7 cellular contexts compared by ENCODE assay signal in the genomic region with DNA sequence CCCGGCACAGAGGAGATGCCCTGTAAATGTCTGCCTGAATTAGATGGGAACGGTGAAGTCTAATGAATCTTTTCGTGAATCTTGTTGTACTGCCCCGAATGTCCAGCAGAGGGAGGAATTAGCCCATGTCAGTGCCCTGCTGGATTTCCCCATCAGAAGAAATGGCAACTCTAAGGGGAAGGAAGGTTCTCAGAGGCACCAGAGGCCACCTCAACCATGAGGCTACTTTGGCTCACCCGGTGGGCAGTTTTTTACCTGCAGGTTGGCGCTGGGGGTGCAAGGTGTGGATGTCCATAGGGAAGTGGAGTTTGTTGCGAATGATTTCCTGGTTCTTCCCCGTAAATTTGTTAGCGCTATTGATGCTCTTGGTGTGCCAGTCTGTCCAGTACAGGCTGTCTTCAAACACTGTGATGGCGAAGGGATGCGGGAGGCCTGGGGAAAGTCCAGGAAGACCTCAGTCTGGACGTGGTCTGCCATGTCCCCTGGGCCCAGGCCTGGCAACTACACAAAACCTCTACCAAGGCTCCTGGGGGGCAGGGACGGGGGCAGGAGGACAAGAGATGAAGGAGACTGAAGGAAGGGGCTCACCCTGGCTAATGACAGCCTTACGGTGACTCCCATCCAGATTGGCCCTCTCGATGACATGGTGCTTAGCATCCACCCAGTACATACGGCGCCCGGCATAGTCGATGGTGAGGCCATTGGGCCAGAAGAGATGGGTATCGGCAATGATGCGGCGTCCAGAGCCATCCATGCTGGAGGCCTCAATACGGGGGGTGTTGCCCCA. TPM values are rescaled to one million over a fixed set of nuclear protein-coding genes. Genes with fewer than 3 reads are reported as not detected.
A peak's percentile ranks its signal among the peaks of the same experiment; 100 is the strongest.
DNase-seq lines count a peak whose midpoint lies in the region; ATAC-seq, FAIRE-seq and TF ChIP-seq lines count a peak whose summit lies in the region.

No MANE protein-coding gene starts in this region.

- 63 to 67% methylated on average over 22 to 23 of the region's 23 CpGs for WGBS in thyroid gland, 2 donors

- TF ChIP-seq CTCF in foreskin keratinocyte (conservative IDR thresholded peaks at IDR 0.05) (peak; percentile 93), osteocyte (IDR thresholded peaks at IDR 0.05) (peak; percentile 85), thyroid gland (IDR thresholded peaks at IDR 0.05) (peak; percentile 71 to 95 (median 84))

- no peak overlapping the region for H3K27ac Mint-ChIP-seq in activated T-helper 1 cell treated with anti-CD3 and anti-CD28 coated beads, Interleukin-12 subunit alpha, Interleukin-12 subunit beta, Interleukin-2, Interleukin-4 antibody, amounts not matched to agents 30 ng/mL and 10 ng/mL and 1 ng/mL, durations not matched to agents 14 hours and 24 hours and 36 hours
- peak overlapping the region; percentile 27 for H3K27ac Mint-ChIP-seq in osteocyte (ENCODE audit: unreplicated experiment)

- H3K9me3 Mint-ChIP-seq in activated T-helper 1 cell treated with anti-CD3 and anti-CD28 coated beads, Interleukin-12 subunit alpha, Interleukin-12 subunit beta, Interleukin-2, Interleukin-4 antibody, amounts not matched to agents 30 ng/mL and 10 ng/mL and 1 ng/mL, durations not matched to agents 14 hours and 24 hours and 36 hours: no peaks in the 10 kb centered on the region
- H3K9me3 Mint-ChIP-seq in osteocyte (ENCODE audit: unreplicated experiment): no peaks in the 10 kb centered on the region

- no peaks in the 10 kb centered on the region for H3K4me1 ChIP-seq in foreskin keratinocyte
- H3K4me1 ChIP-seq in thyroid gland: no peaks in the 10 kb centered on the region

- peak; percentile 92 for FAIRE-seq in GM12891 (lab: Jason Lieb, UNC)

- peak; percentile 66 for ATAC-seq in foreskin keratinocyte

- TF ChIP-seq POLR2A in GM12891 (IDR thresholded peaks at IDR 0.05; ENCODE audit: low read depth, low read length): no peak
- TF ChIP-seq POLR2A in thyroid gland (IDR thresholded peaks at IDR 0.05): no peak

- H3K27me3 ChIP-seq in foreskin keratinocyte: no peaks in the 10 kb centered on the region
- H3K27me3 ChIP-seq in thyroid gland: no peaks in the 10 kb centered on the region

- intact Hi-C loops in activated T-helper 1 cell treated with anti-CD3 and anti-CD28 coated beads, Interleukin-12 subunit alpha, Interleukin-12 subunit beta, Interleukin-2, Interleukin-4 antibody, amounts not matched to agents 30 ng/mL and 10 ng/mL and 1 ng/mL, durations not matched to agents 14 hours and 24 hours and 36 hours (cut with micrococcal nuclease): loop anchor here (1.0 to 2.0 kb wide), 7 partner anchors 7 to 564 kb away; no protein-coding TSS in a partner anchor
- intact Hi-C loops in thyroid gland (cut with DNase I): loop anchor here (2.0 to 10.0 kb wide), 2 partner anchors 265 to 465 kb away; partner anchors contain the start of gene MYBPC3

- DNase-seq in GM12891 (ENCODE audit: insufficient read length, low spot score) (peak; percentile 61), LoVo (ENCODE audit: low spot score) (peak; percentile 69), RPMI8226 (peak; percentile 85), foreskin keratinocyte (peak in 1 of 2 donors; percentile 39), osteocyte (ENCODE audit: extremely low spot score, unreplicated experiment) (no peak), thyroid gland (peak; percentile 69 to 75)
- peak; percentile 57 for DNase-seq in activated T-helper 1 cell treated with anti-CD3 and anti-CD28 coated beads, Interleukin-12 subunit alpha, Interleukin-12 subunit beta, Interleukin-2, Interleukin-4 antibody, amounts not matched to agents 30 ng/mL and 10 ng/mL and 1 ng/mL, durations not matched to agents 14 hours and 24 hours and 36 hours (ENCODE audit: low spot score)

- peaks cover 1% of the 10 kb centered on the region for H3K27me3 Mint-ChIP-seq in activated T-helper 1 cell treated with anti-CD3 and anti-CD28 coated beads, Interleukin-12 subunit alpha, Interleukin-12 subunit beta, Interleukin-2, Interleukin-4 antibody, amounts not matched to agents 30 ng/mL and 10 ng/mL and 1 ng/mL, durations not matched to agents 14 hours and 24 hours and 36 hours (ENCODE audit: insufficient read depth)
- H3K27me3 Mint-ChIP-seq in osteocyte (ENCODE audit: unreplicated experiment): no peaks in the 10 kb centered on the region

- no peaks in the 10 kb centered on the region for H3K36me3 Mint-ChIP-seq in activated T-helper 1 cell treated with anti-CD3 and anti-CD28 coated beads, Interleukin-12 subunit alpha, Interleukin-12 subunit beta, Interleukin-2, Interleukin-4 antibody, amounts not matched to agents 30 ng/mL and 10 ng/mL and 1 ng/mL, durations not matched to agents 14 hours and 24 hours and 36 hours (ENCODE audit: low read depth)
- peaks cover 21% of the 10 kb centered on the region for H3K36me3 Mint-ChIP-seq in osteocyte (ENCODE audit: unreplicated experiment)

- H3K4me3 ChIP-seq in thyroid gland (replicated peaks in 1 of 3): no peak overlapping the region

- H3K27ac ChIP-seq in foreskin keratinocyte (no peak overlapping the region), thyroid gland (no peak overlapping the region)

- H3K36me3 ChIP-seq in thyroid gland: no peaks in the 10 kb centered on the region

- no peaks in the 10 kb centered on the region for H3K9me3 ChIP-seq in thyroid gland

- H3K4me3 Mint-ChIP-seq in activated T-helper 1 cell treated with anti-CD3 and anti-CD28 coated beads, Interleukin-12 subunit alpha, Interleukin-12 subunit beta, Interleukin-2, Interleukin-4 antibody, amounts not matched to agents 30 ng/mL and 10 ng/mL and 1 ng/mL, durations not matched to agents 14 hours and 24 hours and 36 hours: no peak overlapping the region
- H3K4me3 Mint-ChIP-seq in osteocyte (ENCODE audit: unreplicated experiment): no peak overlapping the region

- H3K4me1 Mint-ChIP-seq in activated T-helper 1 cell treated with anti-CD3 and anti-CD28 coated beads, Interleukin-12 subunit alpha, Interleukin-12 subunit beta, Interleukin-2, Interleukin-4 antibody, amounts not matched to agents 30 ng/mL and 10 ng/mL and 1 ng/mL, durations not matched to agents 14 hours and 24 hours and 36 hours (ENCODE audit: low read depth): no peaks in the 10 kb centered on the region
- H3K4me1 Mint-ChIP-seq in osteocyte (ENCODE audit: unreplicated experiment): no peaks in the 10 kb centered on the region

TF ChIP-seq in GM12891, 5 proteins besides CTCF, POLR2A, EP300 and RAD21:
- TF ChIP-seq SPI1 (IDR thresholded peaks at IDR 0.05; ENCODE audit: low read depth, low read length): no peak
- no peak for TF ChIP-seq POLR2AphosphoS5 (IDR thresholded peaks at IDR 0.05; ENCODE audit: low read depth, low read length)
- TF ChIP-seq TAF1 (IDR thresholded peaks at IDR 0.05; ENCODE audit: low read depth, low read length): no peak
- TF ChIP-seq POU2F2 (IDR thresholded peaks at IDR 0.05; ENCODE audit: low read depth, low read length): no peak
- TF ChIP-seq PAX5 (IDR thresholded peaks at IDR 0.05; ENCODE audit: insufficient read depth, low read length, severe bottlenecking): no peak

RNA-seq across cellular contexts. Expression of gene LRP4, which starts 28.5 kb away (rescaled TPM):
- 0.58 TPM for polyA plus RNA-seq in GM12891 (2012; ENCODE audit: low read depth, missing spikeins)
- total RNA-seq in activated T-helper 1 cell treated with anti-CD3 and anti-CD28 coated beads, Interleukin-12 subunit alpha, Interleukin-12 subunit beta, Interleukin-2, Interleukin-4 antibody, amounts not matched to agents 30 ng/mL and 10 ng/mL and 1 ng/mL, durations not matched to agents 14 hours and 24 hours and 36 hours: 0.08 and 0.15 TPM in 2 replicates
- total RNA-seq in foreskin keratinocyte (9.0 and 9.5 TPM in 2 replicates), osteocyte (49.3 and 54.1 TPM in 2 replicates), thyroid gland (10 to 100 TPM in 1 of 4 donors, 1 to 10 TPM in 3; 2.8 to 10.3 (median 7.4) TPM)
- 4.2 and 5.0 TPM in 2 replicates for polyA plus RNA-seq in foreskin keratinocyte

RNA-seq across cellular contexts. Expression of gene CKAP5, which starts 43.8 kb away (rescaled TPM):
- polyA plus RNA-seq in GM12891 (2012; ENCODE audit: low read depth, missing spikeins): 30.5 TPM
- 121 TPM in 2 replicates for total RNA-seq in activated T-helper 1 cell treated with anti-CD3 and anti-CD28 coated beads, Interleukin-12 subunit alpha, Interleukin-12 subunit beta, Interleukin-2, Interleukin-4 antibody, amounts not matched to agents 30 ng/mL and 10 ng/mL and 1 ng/mL, durations not matched to agents 14 hours and 24 hours and 36 hours
- total RNA-seq in foreskin keratinocyte (89.5 and 110 TPM in 2 replicates), osteocyte (101 and 113 TPM in 2 replicates), thyroid gland (10 to 100 TPM; 25.3 to 30.1 (median 26.8) TPM)
- 22.8 and 34.0 TPM in 2 replicates for polyA plus RNA-seq in foreskin keratinocyte

RNA-seq across cellular contexts. Expression of gene CSTPP1, which starts 46.7 kb away (rescaled TPM):
- polyA plus RNA-seq in GM12891 (2012; ENCODE audit: low read depth, missing spikeins): 27.1 TPM
- total RNA-seq in activated T-helper 1 cell treated with anti-CD3 and anti-CD28 coated beads, Interleukin-12 subunit alpha, Interleukin-12 subunit beta, Interleukin-2, Interleukin-4 antibody, amounts not matched to agents 30 ng/mL and 10 ng/mL and 1 ng/mL, durations not matched to agents 14 hours and 24 hours and 36 hours: 15.1 and 16.7 TPM in 2 replicates
- 25.0 and 30.3 TPM in 2 replicates for total RNA-seq in foreskin keratinocyte
- polyA plus RNA-seq in foreskin keratinocyte: 29.5 and 32.5 TPM in 2 replicates
- total RNA-seq in osteocyte: 36.9 and 37.1 TPM in 2 replicates
- total RNA-seq in thyroid gland: 10 to 100 TPM; 29.4 to 65.8 (median 45.7) TPM
